In genomic region chr5:1653708-1654651, GRCh38 we compare ENCODE assay signal across 8 cellular contexts.
DNase-seq lines count a peak whose midpoint lies in the region; ATAC-seq, FAIRE-seq and TF ChIP-seq lines count a peak whose summit lies in the region.
"Not testable (repeated sequence)": the region's sequence is repeated elsewhere in the genome, so short reads cannot be mapped to it uniquely, and the experiment has no call there.

No MANE protein-coding gene starts in this region.

- H3K9ac ChIP-seq in H1 (replicated peaks in 1 of 4; ENCODE audit: extremely low read depth in 1 of 4, low read depth in 3 of 4, low read length in 3 of 4) = not testable (repeated sequence)

- not testable (repeated sequence) for H4K91ac ChIP-seq in H1 (replicated peaks; ENCODE audit: insufficient read length, low read length)

- H3K4me1 Mint-ChIP-seq in memory B cell = peaks cover 20% of the 10 kb centered on the region

- DNase-seq in GM10248 (ENCODE audit: extremely low spot score) = not testable (repeated sequence)
- DNase-seq in NOMO-1 (lab: John Stamatoyannopoulos, UW; ENCODE audit: unreplicated experiment in 2 of 2) (peak; percentile 20), H1 (ENCODE audit: low read depth in 1 of 2, low spot score in 2 of 2) (peak in 1 of 2 experiments; percentile 83), memory B cell (ENCODE audit: low spot score in 2 of 2) (peak; percentile 44 to 52)
- peak; percentile 63 for DNase-seq in activated T-cell treated with anti-CD3 and anti-CD28 coated beads, Interleukin-2, amount 50 U/mL, for 1 hour
- DNase-seq in stimulated activated naive CD8-positive, alpha-beta T cell treated with anti-CD3 and anti-CD28 coated beads, Interleukin-15, Interleukin-2, amounts not matched to agents 100 U/mL and 50 U/mL, for 24 hours = peak; percentile 53

- H3K4me1 ChIP-seq in H1 (replicated peaks in 1 of 4; ENCODE audit: control insufficient read depth in 3 of 4, insufficient read depth in 4 of 4, low read length in 3 of 4) = not testable (repeated sequence)

- peak overlapping the region; percentile 67 to 69 for H3K4me2 ChIP-seq in H1 (ENCODE audit: insufficient read depth in 1 of 2, low read depth in 2 of 2, low read length in 2 of 2)

- H2BK20ac ChIP-seq in H1 (ENCODE audit: low read length) = not testable (repeated sequence)

- H4K8ac ChIP-seq in H1 (ENCODE audit: extremely low read depth, insufficient read depth, low read length) = not testable (repeated sequence)

- H2BK5ac ChIP-seq in H1 (ENCODE audit: low read depth, low read length) = not testable (repeated sequence)

- H2AK5ac ChIP-seq in H1 (ENCODE audit: low read depth, low read length) = not testable (repeated sequence)

- H3K14ac ChIP-seq in H1 (ENCODE audit: insufficient read length) = not testable (repeated sequence)

- CTCF ChIA-PET in GM10248 (lab: Yijun Ruan, JAX) = interaction anchor here (0.6 to 2.2 kb wide), 13 partner anchors 9 to 730 kb away, joined by 3 to 18 read pairs (median 4); no protein-coding TSS in a partner anchor
- CTCF ChIA-PET in H1 (lab: Charles Lee; ENCODE audit: partially characterized antibody) = interaction anchor here (0.8 to 4.2 kb wide), 18 partner anchors 10 to 486 kb away, joined by 3 to 24 read pairs (median 3); no protein-coding TSS in a partner anchor

- ATAC-seq in GM21528 (IDR thresholded peaks at IDR 0.05; ENCODE audit: low FRiP score, unreplicated experiment) (peak; percentile 86), HG03135 (IDR thresholded peaks at IDR 0.05; ENCODE audit: unreplicated experiment) (peak; percentile 94), memory B cell (ENCODE audit: low read depth) (peak; percentile 75)
- ATAC-seq in stimulated activated naive CD8-positive, alpha-beta T cell treated with anti-CD3 and anti-CD28 coated beads, Interleukin-15, Interleukin-2, amounts not matched to agents 100 U/mL and 50 U/mL, for 24 hours = peak; percentile 91

- not testable (repeated sequence) for TF ChIP-seq EP300 in H1 (IDR thresholded peaks at IDR 0.05; ENCODE audit: borderline replicate concordance in 1 of 2, low read depth in 2 of 2, low read length in 2 of 2)

- not testable (repeated sequence) for H4K20me1 ChIP-seq in H1 (replicated peaks in 1 of 2; ENCODE audit: control insufficient read depth in 1 of 2, insufficient read depth in 2 of 2, low read length in 2 of 2)

- H3K79me1 ChIP-seq in H1 (ENCODE audit: low read depth, low read length) = not testable (repeated sequence)

- not testable (repeated sequence) for H3K23me2 ChIP-seq in H1 (ENCODE audit: low read depth, low read length)

- H3K27ac Mint-ChIP-seq in memory B cell = peak overlapping the region; percentile 36

- peak overlapping the region in 2 of 4 experiments; percentile 20 to 46; a peak in 3 of 8 replicates for H3K4me3 ChIP-seq in H1 (ENCODE audit: extremely low read depth in 1 of 4, insufficient read depth in 2 of 4, low read depth in 3 of 4, low read length in 4 of 4)

- not testable (repeated sequence) for H3K9me3 Mint-ChIP-seq in memory B cell

- not testable (repeated sequence) for H3K18ac ChIP-seq in H1 (ENCODE audit: extremely low read depth, low read length)

- H4K5ac ChIP-seq in H1 (ENCODE audit: insufficient read length, low read depth, low read length) = not testable (repeated sequence)

- not testable (repeated sequence) for TF ChIP-seq POLR2A in H1 (IDR thresholded peaks at IDR 0.05; ENCODE audit: control extremely low read depth in 1 of 2, low read depth in 2 of 2, low read length in 2 of 2)

- not testable (repeated sequence) for H3K4ac ChIP-seq in H1 (replicated peaks; ENCODE audit: insufficient read length, low read depth, low read length)

- not testable (repeated sequence) for H3K9me3 ChIP-seq in H1 (ENCODE audit: insufficient read depth in 2 of 2, low read depth in 1 of 2, low read length in 1 of 2)

- H3K27ac ChIP-seq in H1 (ENCODE audit: low read depth, low read length) = not testable (repeated sequence)

- not testable (repeated sequence) for H2BK120ac ChIP-seq in H1 (replicated peaks; ENCODE audit: low read depth, low read length)

- H3K79me2 ChIP-seq in H1 (ENCODE audit: control insufficient read depth in 1 of 2, insufficient read depth in 2 of 2, low read length in 2 of 2) = not testable (repeated sequence)

- TF ChIP-seq CTCF in GM10248 (IDR thresholded peaks at IDR 0.05; ENCODE audit: control extremely low read depth, extremely low read depth, low read depth, missing control alignments) (peak; percentile 46), H1 (IDR thresholded peaks at IDR 0.05; ENCODE audit: control extremely low read depth in 1 of 3, insufficient read depth in 1 of 3, low read depth in 1 of 3, low read length in 3 of 3) (peak in 2 of 3 experiments; percentile 3 to 14; a peak in 2 of 4 replicates)

- H3K36me3 ChIP-seq in H1 (ENCODE audit: control insufficient read depth in 2 of 4, insufficient read depth in 4 of 4, low read length in 3 of 4) = not testable (repeated sequence)

- peaks cover 0 to 21% (median 16%) of the 10 kb centered on the region in 4 experiments; a peak in 6 of 7 replicates for H3K27me3 ChIP-seq in H1 (replicated peaks in 1 of 4; ENCODE audit: control insufficient read depth in 3 of 4, extremely low read depth in 1 of 4, insufficient read depth in 3 of 4, low read length in 3 of 4)

- H3K4me3 Mint-ChIP-seq in memory B cell = peak overlapping the region; percentile 74

- 32% methylated on average over 22 of the region's 58 CpGs; no CpG with 5 or more reads in 1 of the 2 experiments for WGBS in H1 (ENCODE audit: extremely low coverage in 1 of 2, insufficient coverage in 1 of 2, insufficient read length in 1 of 2, insufficient replicate concordance in 2 of 2, low coverage in 1 of 2, low lambda C conversion rate in 2 of 2, missing lambda C conversion rate in 1 of 2), 2 experiments

- H2AFZ ChIP-seq in H1 (ENCODE audit: low read length) = not testable (repeated sequence)

- not testable (repeated sequence) for H2BK15ac ChIP-seq in H1 (ENCODE audit: low read length)

- H3K23ac ChIP-seq in H1 (ENCODE audit: insufficient read length) = not testable (repeated sequence)

- H3K36me3 Mint-ChIP-seq in memory B cell = not testable (repeated sequence)

- TF ChIP-seq RAD21 in H1 (IDR thresholded peaks at IDR 0.05 in 1 of 2, conservative IDR thresholded peaks at IDR 0.05 in 1 of 2; ENCODE audit: low read depth in 2 of 2, low read length in 2 of 2) = peak in 1 of 2 experiments; percentile 16; a peak in 1 of 4 replicates

- not testable (repeated sequence) for FAIRE-seq in H1 (lab: Jason Lieb, UNC)

- not testable (repeated sequence) for H3K56ac ChIP-seq in H1 (replicated peaks; ENCODE audit: insufficient read length, low read depth, low read length)

- not testable (repeated sequence) for H2BK12ac ChIP-seq in H1 (ENCODE audit: low read depth, low read length)

- POLR2A ChIA-PET in GM10248 (lab: Yijun Ruan, JAX) = not testable (repeated sequence)
- POLR2A ChIA-PET in H1 (lab: Charles Lee; ENCODE audit: partially characterized antibody) = interaction anchor here (1.0 kb wide), 1 partner anchor 48 kb away, joined by 3 read pairs; no protein-coding TSS in a partner anchor

- H3K27me3 Mint-ChIP-seq in memory B cell = peaks cover 19% of the 10 kb centered on the region
